In the genomic region with DNA sequence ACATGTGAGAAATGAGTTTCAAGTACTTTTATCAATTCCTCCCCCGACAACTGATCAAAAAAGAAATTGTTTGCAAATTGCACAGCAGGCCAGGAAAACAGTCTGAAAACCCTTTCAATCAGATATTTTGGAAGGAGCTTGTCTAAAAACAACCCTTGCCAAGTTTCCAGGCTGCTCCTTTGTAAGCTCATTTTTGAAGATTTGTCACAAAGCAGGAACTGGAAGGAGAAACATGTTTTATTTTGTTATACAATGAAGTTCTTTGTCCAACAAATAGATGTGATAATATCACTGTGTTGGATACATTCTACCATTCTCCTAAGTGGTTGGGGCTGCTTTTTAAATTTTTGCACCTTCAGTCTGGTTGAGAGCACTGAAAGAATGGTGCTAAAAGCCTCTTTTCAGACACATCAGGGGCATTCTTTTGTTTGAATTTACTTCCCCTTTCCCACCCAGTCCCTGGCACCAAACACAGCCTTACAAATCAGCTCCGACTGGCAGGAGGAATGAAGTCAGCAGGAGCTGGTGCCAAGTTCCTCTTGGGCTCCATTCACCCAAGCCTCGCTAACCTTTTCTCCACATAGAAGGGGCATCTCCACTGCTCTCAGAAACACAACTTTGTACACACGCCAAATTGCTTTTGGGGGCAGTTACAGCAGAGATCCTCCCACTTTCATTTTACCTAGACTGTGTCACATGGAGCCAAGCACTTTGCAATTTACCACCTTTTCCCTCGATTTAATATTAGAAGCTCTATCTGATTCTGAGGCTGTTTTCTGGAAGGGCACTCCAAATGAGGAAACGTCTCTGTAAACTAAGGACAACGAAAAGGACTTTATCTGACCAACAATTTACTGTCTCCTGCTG, we compare ENCODE assay signal across 10 cellular contexts.
DNase-seq lines count a peak whose midpoint lies in the region; ATAC-seq and TF ChIP-seq lines count a peak whose summit lies in the region.
"Had no signal": no experiment of that assay in that cellular context is flagged by ENCODE, and none has a peak within 500 bp of the region (broad histone marks: within the 10 kb centered on the region; RNA-seq: fewer than 3 reads in every experiment).

No MANE protein-coding gene starts in this region.

- TF ChIP-seq CTCF in CD8-positive, alpha-beta T cell (IDR thresholded peaks at IDR 0.05), result no peak

- H3K36me3 ChIP-seq in naive thymus-derived CD4-positive, alpha-beta T cell (ENCODE audit: control insufficient read depth in 2 of 3, insufficient read depth in 3 of 3, low read length in 3 of 3), result no peaks in the 10 kb centered on the region
- no peaks in the 10 kb centered on the region for H3K36me3 ChIP-seq in CD8-positive, alpha-beta T cell (ENCODE audit: insufficient read depth, low read length)

- ATAC-seq in esophagus mucosa, result peak; percentile 35
- peak; percentile 32 for ATAC-seq in naive thymus-derived CD4-positive, alpha-beta T cell
- no peak for ATAC-seq in CD8-positive, alpha-beta T cell
- ATAC-seq: foreskin keratinocyte had no signal

- intact Hi-C loops in naive thymus-derived CD4-positive, alpha-beta T cell (cut with micrococcal nuclease), result no loop called here
- intact Hi-C loops in CD8-positive, alpha-beta T cell (cut with DNase I, micrococcal nuclease), result no loop called here

- no peaks in the 10 kb centered on the region for H3K9me3 Mint-ChIP-seq in naive thymus-derived CD4-positive, alpha-beta T cell
- H3K9me3 Mint-ChIP-seq in CD8-positive, alpha-beta T cell, result no peaks in the 10 kb centered on the region
- H3K9me3 Mint-ChIP-seq: activated T-cell treated with anti-CD3 and anti-CD28 coated beads, Interleukin-2, amount 50 U/mL, for 24 hours had no signal

- POLR2A ChIA-PET in naive thymus-derived CD4-positive, alpha-beta T cell (lab: Charles Lee), result no interaction called here
- POLR2A ChIA-PET in CD8-positive, alpha-beta T cell (lab: Charles Lee), result no interaction called here

- H3K4me1 Mint-ChIP-seq in naive thymus-derived CD4-positive, alpha-beta T cell, result peaks cover 0 to 4% (median 0%) of the 10 kb centered on the region in 7 donors
- H3K4me1 Mint-ChIP-seq in CD8-positive, alpha-beta T cell (ENCODE audit: low read depth), result peaks cover 3% of the 10 kb centered on the region

- no peaks in the 10 kb centered on the region for H3K4me1 ChIP-seq in naive thymus-derived CD4-positive, alpha-beta T cell (ENCODE audit: control insufficient read depth in 2 of 2, insufficient read depth in 2 of 2, low read length in 2 of 2)
- no peaks in the 10 kb centered on the region for H3K4me1 ChIP-seq in CD8-positive, alpha-beta T cell (ENCODE audit: insufficient read depth, low read length)

- H3K36me3 Mint-ChIP-seq in naive thymus-derived CD4-positive, alpha-beta T cell, result no peaks in the 10 kb centered on the region
- no peaks in the 10 kb centered on the region for H3K36me3 Mint-ChIP-seq in CD8-positive, alpha-beta T cell

- no peaks in the 10 kb centered on the region for H3K27me3 ChIP-seq in naive thymus-derived CD4-positive, alpha-beta T cell (ENCODE audit: control insufficient read depth in 2 of 2, insufficient read depth in 2 of 2, low read length in 2 of 2)
- H3K27me3 ChIP-seq in CD8-positive, alpha-beta T cell (ENCODE audit: insufficient read depth, low read length), result no peaks in the 10 kb centered on the region
- H3K27me3 ChIP-seq: foreskin keratinocyte had no signal

- CTCF ChIA-PET in naive thymus-derived CD4-positive, alpha-beta T cell (lab: Charles Lee), result interaction anchor here (0.7 kb wide), 1 partner anchor 10 kb away, joined by 3 read pairs; no protein-coding TSS in a partner anchor
- CTCF ChIA-PET in CD8-positive, alpha-beta T cell (lab: Charles Lee), result no interaction called here

- H3K4me3 Mint-ChIP-seq in naive thymus-derived CD4-positive, alpha-beta T cell, result no peak overlapping the region
- H3K4me3 Mint-ChIP-seq in CD8-positive, alpha-beta T cell, result no peak overlapping the region
- H3K4me3 Mint-ChIP-seq: activated T-cell treated with anti-CD3 and anti-CD28 coated beads, Interleukin-2, amount 50 U/mL, for 24 hours had no signal

- no peak overlapping the region for H3K4me3 ChIP-seq in naive thymus-derived CD4-positive, alpha-beta T cell (ENCODE audit: low read length)
- H3K4me3 ChIP-seq in CD8-positive, alpha-beta T cell (ENCODE audit: low read depth, low read length), result no peak overlapping the region

- peaks cover 7 to 25% (median 17%) of the 10 kb centered on the region in 5 donors for H3K27me3 Mint-ChIP-seq in naive thymus-derived CD4-positive, alpha-beta T cell
- peaks cover 2% of the 10 kb centered on the region for H3K27me3 Mint-ChIP-seq in CD8-positive, alpha-beta T cell (ENCODE audit: low read depth)

- DNase-seq in CD1c-positive myeloid dendritic cell (ENCODE audit: extremely low spot score) (peak; percentile 29), NCI-H446 treated with DMSO at 0.1 percent for 48 hours (lab: John Stamatoyannopoulos, UW) (peak; percentile 3), amniotic stem cell (lab: John Stamatoyannopoulos, UW) (no peak), NCI-H146 treated with DMSO at 0.1 percent for 48 hours (lab: John Stamatoyannopoulos, UW; ENCODE audit: unreplicated experiment) (no peak)
- DNase-seq in naive thymus-derived CD4-positive, alpha-beta T cell, result no peak
- DNase-seq in activated CD4-positive, CD25-positive, alpha-beta regulatory T cell (lab: John Stamatoyannopoulos, UW), result no peak
- DNase-seq in CD8-positive, alpha-beta T cell, result no peak
- DNase-seq: activated T-cell treated with anti-CD3 and anti-CD28 coated beads, Interleukin-2, amount 50 U/mL, for 24 hours had no signal

- no peaks in the 10 kb centered on the region for H3K9me3 ChIP-seq in naive thymus-derived CD4-positive, alpha-beta T cell (ENCODE audit: control insufficient read depth in 2 of 3, low read length in 3 of 3)
- no peaks in the 10 kb centered on the region for H3K9me3 ChIP-seq in CD8-positive, alpha-beta T cell (ENCODE audit: low read length)

- no peak overlapping the region for H3K27ac ChIP-seq in naive thymus-derived CD4-positive, alpha-beta T cell (ENCODE audit: low read depth, low read length)
- H3K27ac ChIP-seq in CD8-positive, alpha-beta T cell (ENCODE audit: low read depth, low read length), result no peak overlapping the region
- H3K27ac ChIP-seq: foreskin keratinocyte had no signal

- no peak overlapping the region for H3K27ac Mint-ChIP-seq in naive thymus-derived CD4-positive, alpha-beta T cell
- no peak overlapping the region for H3K27ac Mint-ChIP-seq in CD8-positive, alpha-beta T cell
- H3K27ac Mint-ChIP-seq: activated T-cell treated with anti-CD3 and anti-CD28 coated beads, Interleukin-2, amount 50 U/mL, for 24 hours had no signal

Comparison
In these comparisons a context has a peak if more than half of its experiments do, and no peak if none do; other contexts are left out.
1. DNase-seq: peak in CD1c-positive myeloid dendritic cell (single experiment) and NCI-H446 treated with DMSO at 0.1 percent for 48 hours (single experiment); none in naive thymus-derived CD4-positive, alpha-beta T cell (0 of 9), activated CD4-positive, CD25-positive, alpha-beta regulatory T cell (0 of 4), amniotic stem cell (single experiment), NCI-H146 treated with DMSO at 0.1 percent for 48 hours (single experiment) and CD8-positive, alpha-beta T cell (0 of 7).